In genomic region chr3:47611577-47611976, GRCh38 we compare ENCODE assay signal across 12 cellular contexts. TPM values are rescaled to one million over a fixed set of nuclear protein-coding genes. Genes with fewer than 3 reads are reported as not detected.
DNase-seq lines count a peak whose midpoint lies in the region; ATAC-seq and TF ChIP-seq lines count a peak whose summit lies in the region.
"Had no signal": no experiment of that assay in that cellular context is flagged by ENCODE, and none has a peak within 500 bp of the region (broad histone marks: within the 10 kb centered on the region; RNA-seq: fewer than 3 reads in every experiment).

No MANE protein-coding gene starts in this region.

- peaks cover 60% of the 10 kb centered on the region for H3K36me3 Mint-ChIP-seq in CD4-positive, alpha-beta T cell (ENCODE audit: low read depth)

- H3K4me1 ChIP-seq in SJSA1 (replicated peaks): peaks cover 16% of the 10 kb centered on the region
- H3K4me1 ChIP-seq in psoas muscle: peaks cover 35% of the 10 kb centered on the region
- H3K4me1 ChIP-seq in foreskin keratinocyte: peaks cover 4% of the 10 kb centered on the region
- H3K4me1 ChIP-seq: BE2C, HAP-1 had no signal

- intact Hi-C loops in CD4-positive, alpha-beta T cell (cut with DNase I, micrococcal nuclease): no loop called here
- intact Hi-C loops in psoas muscle (cut with DNase I): loop anchor here in 1 of 2 donors (5.0 kb wide), 1 partner anchor 36 kb away; no protein-coding TSS in a partner anchor

- H3K9me3 ChIP-seq in CD4-positive, alpha-beta T cell (ENCODE audit: control insufficient read depth, low read length): no peaks in the 10 kb centered on the region
- H3K9me3 ChIP-seq in SJSA1 (replicated peaks): no peaks in the 10 kb centered on the region
- no peaks in the 10 kb centered on the region for H3K9me3 ChIP-seq in psoas muscle
- H3K9me3 ChIP-seq: BE2C, HAP-1 had no signal

- H3K27me3 ChIP-seq in CD4-positive, alpha-beta T cell (ENCODE audit: control insufficient read depth, insufficient read depth, low read length): no peaks in the 10 kb centered on the region
- H3K27me3 ChIP-seq in SJSA1 (replicated peaks) (no peaks in the 10 kb centered on the region), psoas muscle (ENCODE audit: insufficient read depth in 3 of 3, low read length in 2 of 3) (no peaks in the 10 kb centered on the region), foreskin keratinocyte (no peaks in the 10 kb centered on the region)
- H3K27me3 ChIP-seq: BE2C had no signal

- no peak for ATAC-seq in CD4-positive, alpha-beta T cell (ENCODE audit: poor library complexity)
- ATAC-seq in psoas muscle: no peak
- no peak for ATAC-seq in GM18861 (IDR thresholded peaks at IDR 0.05; ENCODE audit: unreplicated experiment)
- no peak for ATAC-seq in foreskin keratinocyte
- no peak for ATAC-seq in GM21526 (IDR thresholded peaks at IDR 0.05; ENCODE audit: low FRiP score, unreplicated experiment)

- no peaks in the 10 kb centered on the region for H3K4me1 Mint-ChIP-seq in CD4-positive, alpha-beta T cell (ENCODE audit: low read depth)

- H3K27ac Mint-ChIP-seq in CD4-positive, alpha-beta T cell: peak overlapping the region; percentile 50

- CTCF ChIA-PET in CD4-positive, alpha-beta T cell (lab: Charles Lee): no interaction called here

- peaks cover 35% of the 10 kb centered on the region for H3K36me3 ChIP-seq in SJSA1
- H3K36me3 ChIP-seq in psoas muscle (ENCODE audit: insufficient read depth in 1 of 2, low read depth in 1 of 2): peaks cover 0 to 45% of the 10 kb centered on the region in 2 donors

- POLR2A ChIA-PET in CD4-positive, alpha-beta T cell (lab: Charles Lee): no interaction called here

- H3K27ac ChIP-seq in CD4-positive, alpha-beta T cell (ENCODE audit: low read depth, low read length): no peak overlapping the region
- peak overlapping the region; percentile 18 for H3K27ac ChIP-seq in SJSA1
- H3K27ac ChIP-seq in coronary artery: peak overlapping the region; percentile 56 to 65
- peak overlapping the region; percentile 51 for H3K27ac ChIP-seq in psoas muscle
- no peak overlapping the region for H3K27ac ChIP-seq in foreskin keratinocyte
- H3K27ac ChIP-seq: WERI-Rb-1 had no signal

- TF ChIP-seq CTCF in CD4-positive, alpha-beta T cell (IDR thresholded peaks at IDR 0.05): no peak
- TF ChIP-seq CTCF in coronary artery (IDR thresholded peaks at IDR 0.05) (no peak), psoas muscle (IDR thresholded peaks at IDR 0.05) (no peak), foreskin keratinocyte (conservative IDR thresholded peaks at IDR 0.05) (no peak)

- H3K4me3 ChIP-seq in SJSA1: no peak overlapping the region
- no peak overlapping the region for H3K4me3 ChIP-seq in coronary artery
- H3K4me3 ChIP-seq in psoas muscle: no peak overlapping the region
- H3K4me3 ChIP-seq: HAP-1 had no signal

- DNase-seq in CD4-positive, alpha-beta T cell: no peak
- no peak for DNase-seq in SJSA1 (ENCODE audit: low read depth in 1 of 2, low spot score in 2 of 2)
- no peak for DNase-seq in coronary artery (ENCODE audit: low spot score)
- no peak for DNase-seq in psoas muscle
- DNase-seq in foreskin keratinocyte: no peak
- no peak for DNase-seq in NCI-H510A treated with DMSO at 0.1 percent for 48 hours (lab: John Stamatoyannopoulos, UW)
- DNase-seq: BE2C, occipital lobe, WERI-Rb-1 had no signal

- no peaks in the 10 kb centered on the region for H3K9me3 Mint-ChIP-seq in CD4-positive, alpha-beta T cell

- no peak overlapping the region for H3K4me3 Mint-ChIP-seq in CD4-positive, alpha-beta T cell

- 44 to 67% (median 49%) methylated on average over 2 of the region's 2 CpGs for WGBS in psoas muscle, 3 donors

- no peaks in the 10 kb centered on the region for H3K27me3 Mint-ChIP-seq in CD4-positive, alpha-beta T cell

RNA-seq across cellular contexts. Expression of gene CSPG5, which starts 32.9 kb away (rescaled TPM):
- total RNA-seq in CD4-positive, alpha-beta T cell: under 1 TPM in 1 of 2 experiments, not detected in 1; 0.39 TPM
- 0.24 TPM in 1 of 2 replicates, not detected in the other for total RNA-seq in SJSA1 (2014; rRNA removed; shearing (Covaris generic))
- total RNA-seq in psoas muscle (1 to 10 TPM in 1 of 4 donors, under 1 TPM in 3; 0.18 to 1.1 (median 0.35) TPM), foreskin keratinocyte (0.04 and 0.10 TPM in 2 replicates)
- polyA plus RNA-seq in psoas muscle (under 1 TPM in 2 of 3 donors, not detected in 1; 0.21 to 0.25 TPM), foreskin keratinocyte (0.07 and 0.10 TPM in 2 replicates)

Comparison
In these comparisons a context has a peak if more than half of its experiments do, and no peak if none do; other contexts are left out.
1. H3K27ac ChIP-seq: peak in SJSA1 (single experiment), coronary artery (2 of 2) and psoas muscle (single experiment); none in CD4-positive, alpha-beta T cell (single experiment) and foreskin keratinocyte (single experiment).